Comparison of ENCODE assay signal across 19 cellular contexts in the genomic region with DNA sequence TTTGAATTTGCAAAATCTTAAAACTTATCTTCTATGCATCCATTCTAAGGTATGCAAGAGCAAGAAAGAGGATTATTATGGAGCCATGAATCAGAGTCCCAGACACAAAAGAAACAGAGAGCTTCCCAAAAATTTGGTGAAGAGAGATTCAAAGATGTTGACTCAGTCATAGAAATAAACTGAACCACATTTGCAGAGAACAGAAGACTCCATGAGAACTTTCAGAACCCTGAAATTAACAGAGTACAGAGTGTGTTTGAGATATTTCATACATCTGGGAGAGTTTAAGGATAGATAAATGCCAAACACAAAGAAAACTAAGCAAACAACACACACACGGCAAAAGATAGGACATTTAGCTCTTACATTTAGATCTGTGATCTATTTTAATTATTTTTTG. TPM values are rescaled to one million over a fixed set of nuclear protein-coding genes. Genes with fewer than 3 reads are reported as not detected.
DNase-seq lines count a peak whose midpoint lies in the region; TF ChIP-seq lines count a peak whose summit lies in the region.
"Had no signal": no experiment of that assay in that cellular context is flagged by ENCODE, and none has a peak within 500 bp of the region (broad histone marks: within the 10 kb centered on the region; RNA-seq: fewer than 3 reads in every experiment).

No MANE protein-coding gene starts in this region.

- CTCF ChIA-PET in PC-9 (lab: Charles Lee): no interaction called here

- BruUV-seq in PC-9 (replicated peaks; lab: Mats Ljungman, UMichigan): no TSS peak

- DNase-seq in AG08395 (ENCODE audit: low spot score) (peak; percentile 25), GM03348 (ENCODE audit: low spot score) (peak; percentile 9), PC-9 (no peak), fibroblast of peridontal ligament (ENCODE audit: extremely low read depth) (peak; percentile 63), cerebellar cortex (ENCODE audit: low spot score) (no peak), dedifferentiated amniotic fluid mesenchymal stem cell (ENCODE audit: extremely low spot score) (no peak), SK-N-DZ (ENCODE audit: low spot score) (no peak)
- DNase-seq in effector memory CD4-positive, alpha-beta T cell: no peak
- DNase-seq: Caco-2; CD4-positive, CD25-positive, alpha-beta regulatory T cell; CD8-positive, alpha-beta T cell; DMS153; DND-41; GOT3 had no signal

- POLR2A ChIA-PET in PC-9 (lab: Charles Lee; ENCODE audit: unreplicated experiment): no interaction called here

- no peaks in the 10 kb centered on the region for H3K36me3 ChIP-seq in PC-9 (ENCODE audit: low read depth)
- no peaks in the 10 kb centered on the region for H3K36me3 ChIP-seq in effector memory CD4-positive, alpha-beta T cell (ENCODE audit: control insufficient read depth, insufficient read depth, low read length)
- H3K36me3 ChIP-seq: BLaER1, HAP-1 had no signal

- H3K4me1 ChIP-seq in PC-9 (replicated peaks; ENCODE audit: insufficient read depth): 0 out of 2 replicates have a peak, but pooled peaks cover 3% of the 10 kb centered on the region
- no peaks in the 10 kb centered on the region for H3K4me1 ChIP-seq in effector memory CD4-positive, alpha-beta T cell (ENCODE audit: control insufficient read depth, insufficient read depth, low read length, poor library complexity, severe bottlenecking)
- H3K4me1 ChIP-seq: BLaER1, Caco-2, HAP-1 had no signal

- intact Hi-C loops in PC-9 (cut with micrococcal nuclease; ENCODE audit: unreplicated experiment): no loop called here

- H3K9me2 ChIP-seq in PC-9 (ENCODE audit: insufficient read depth): no peaks in the 10 kb centered on the region

- TF ChIP-seq CTCF in PC-9 (conservative IDR thresholded peaks at IDR 0.05): no peak

- no peaks in the 10 kb centered on the region for H3K79me2 ChIP-seq in PC-9 (ENCODE audit: low read depth)

- H3K27ac ChIP-seq in PC-9: no peak overlapping the region
- H3K27ac ChIP-seq in effector memory CD4-positive, alpha-beta T cell (ENCODE audit: insufficient read depth, low read length, poor library complexity, severe bottlenecking): no peak overlapping the region
- H3K27ac ChIP-seq: 22Rv1, BLaER1, C4-2B had no signal

- no peaks in the 10 kb centered on the region for H3F3A ChIP-seq in PC-9 (ENCODE audit: insufficient read depth, low read depth)

- peak overlapping the region; percentile 17; the same call in 1 of the 2 replicates for H2AFZ ChIP-seq in PC-9

- no peaks in the 10 kb centered on the region for H3K27me3 ChIP-seq in PC-9 (ENCODE audit: insufficient read depth, low read depth)
- no peaks in the 10 kb centered on the region for H3K27me3 ChIP-seq in effector memory CD4-positive, alpha-beta T cell (replicated peaks; ENCODE audit: control insufficient read depth, insufficient read depth, low read length, poor library complexity, severe bottlenecking)
- H3K27me3 ChIP-seq: BLaER1 had no signal

- no peaks in the 10 kb centered on the region for H4K20me1 ChIP-seq in PC-9 (ENCODE audit: insufficient read depth)
- H4K20me1 ChIP-seq: BLaER1 had no signal

- H3K9me3 ChIP-seq in PC-9 (ENCODE audit: insufficient read depth, low read depth): no peaks in the 10 kb centered on the region; the same call in 1 of the 2 replicates
- no peaks in the 10 kb centered on the region for H3K9me3 ChIP-seq in effector memory CD4-positive, alpha-beta T cell (ENCODE audit: control insufficient read depth, low read length)
- H3K9me3 ChIP-seq: Caco-2, HAP-1 had no signal

- no peak overlapping the region for H3K4me3 ChIP-seq in PC-9
- H3K4me3 ChIP-seq in effector memory CD4-positive, alpha-beta T cell (ENCODE audit: insufficient read depth, low read depth, low read length, poor library complexity, severe bottlenecking): no peak overlapping the region
- H3K4me3 ChIP-seq: BLaER1, GM12878, HAP-1 had no signal

- H3K4me2 ChIP-seq in PC-9: no peak overlapping the region
- H3K4me2 ChIP-seq: BLaER1 had no signal

RNA-seq across cellular contexts. Expression of gene MOXD1, which starts 17.3 kb away (rescaled TPM):
- 1.0 and 1.3 TPM in 2 replicates for total RNA-seq in PC-9 (2021)
- 1.2 and 2.2 TPM in 2 replicates for polyA plus RNA-seq in SK-N-DZ (2014; cell fraction: cytosol; rRNA removed)
- polyA plus RNA-seq in SK-N-DZ (2014; cell fraction: nucleus; rRNA removed): 0.21 and 1.8 TPM in 2 replicates
- total RNA-seq: CD4-positive, CD25-positive, alpha-beta regulatory T cell; CD8-positive, alpha-beta T cell had no signal
- polyA plus RNA-seq: CD4-positive, CD25-positive, alpha-beta regulatory T cell had no signal

Comparison
In these comparisons a context has a peak if more than half of its experiments do, and no peak if none do; other contexts are left out.
1. DNase-seq: peak in AG08395 (single experiment), GM03348 (single experiment) and fibroblast of peridontal ligament (single experiment); none in PC-9 (0 of 2), effector memory CD4-positive, alpha-beta T cell (0 of 3), cerebellar cortex (single experiment), dedifferentiated amniotic fluid mesenchymal stem cell (single experiment) and SK-N-DZ (single experiment).